ENCODE assay signal across 8 cellular contexts in the genomic region with DNA sequence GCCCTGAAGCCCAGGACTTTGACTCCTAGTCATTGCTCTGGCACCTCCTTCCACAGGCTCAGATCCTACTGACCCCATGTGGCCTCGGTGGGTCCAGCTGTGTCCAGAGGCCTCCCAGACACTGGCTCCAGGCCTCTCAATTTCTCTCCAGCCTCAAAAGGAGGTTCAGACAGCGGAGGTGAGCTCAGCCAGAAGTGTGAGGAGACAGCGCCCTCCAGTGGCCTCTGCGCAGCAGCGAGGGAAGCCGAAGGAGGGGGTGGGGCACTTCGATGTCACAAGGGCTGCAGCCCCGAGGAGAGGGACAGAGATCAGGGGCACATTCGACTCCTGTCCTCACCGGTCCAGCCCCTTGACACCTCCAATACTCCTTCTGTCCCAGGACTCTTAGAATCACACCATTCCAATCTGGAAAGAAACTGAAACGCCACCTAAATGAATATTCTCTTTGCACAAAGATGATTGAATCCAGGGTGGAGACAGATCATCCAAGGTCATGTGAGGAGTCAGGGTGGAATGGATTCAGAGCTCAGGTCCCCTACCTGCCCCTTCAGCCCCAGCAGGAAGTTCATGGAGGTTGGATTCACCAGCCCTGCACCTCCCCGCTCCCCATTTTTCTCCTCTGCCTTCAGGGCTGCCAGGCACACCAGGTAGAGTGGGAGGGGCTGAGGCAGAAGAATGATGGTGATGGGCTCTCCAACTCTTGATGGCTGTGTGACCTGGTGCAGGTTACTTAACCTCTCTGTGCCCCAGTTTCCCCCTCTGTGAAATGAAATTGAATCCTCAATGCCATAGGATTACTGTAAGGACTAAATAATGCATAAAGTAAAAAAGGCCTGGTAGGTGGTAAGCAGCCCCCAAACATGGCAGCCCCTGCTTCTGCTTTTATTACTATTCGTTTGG.
DNase-seq lines count a peak whose midpoint lies in the region; ATAC-seq, FAIRE-seq and TF ChIP-seq lines count a peak whose summit lies in the region.

No MANE protein-coding gene starts in this region.

- no peak for ATAC-seq in GM19324 (IDR thresholded peaks at IDR 0.05; ENCODE audit: low FRiP score, unreplicated experiment)

- FAIRE-seq in H54 (lab: Jason Lieb, UNC), result no peak

- no peak for TF ChIP-seq POLR2A in H54 (IDR thresholded peaks at IDR 0.05; ENCODE audit: low read depth, low read length)

- DNase-seq in AG08395 (ENCODE audit: low spot score), result peak; percentile 86
- DNase-seq in H54 (ENCODE audit: insufficient read length, low spot score), result peak; percentile 61
- peak; percentile 82 for DNase-seq in NCI-H345 (lab: John Stamatoyannopoulos, UW)
- peak; percentile 28 for DNase-seq in activated CD4-positive, CD25-positive, alpha-beta regulatory T cell treated with anti-CD3 and anti-CD28 coated beads, Interleukin-2, amount 50 U/mL, for 16 hours (ENCODE audit: low read depth, low spot score)
- peak; percentile 45 for DNase-seq in central memory CD4-positive, alpha-beta T cell
- peak; percentile 93 for DNase-seq in left kidney (ENCODE audit: low read depth, low spot score)
- DNase-seq in stimulated activated CD4-positive, alpha-beta T cell treated with anti-CD3 and anti-CD28 coated beads, Interleukin-2, amount 100 ng/mL, for 48 hours, result peak; percentile 75 to 77

Comparison
In these comparisons a context has a peak if more than half of its experiments do, and no peak if none do; other contexts are left out.
1. DNase-seq: peak in every context shown above with its lines; median percentile 93 in left kidney; 86 in AG08395; 82 in NCI-H345; 76 in stimulated activated CD4-positive, alpha-beta T cell treated with anti-CD3 and anti-CD28 coated beads, Interleukin-2, amount 100 ng/mL, for 48 hours; 61 in H54; 45 in central memory CD4-positive, alpha-beta T cell; 28 in activated CD4-positive, CD25-positive, alpha-beta regulatory T cell treated with anti-CD3 and anti-CD28 coated beads, Interleukin-2, amount 50 U/mL, for 16 hours.